ENCODE assay signal across 8 cellular contexts in the genomic region with DNA sequence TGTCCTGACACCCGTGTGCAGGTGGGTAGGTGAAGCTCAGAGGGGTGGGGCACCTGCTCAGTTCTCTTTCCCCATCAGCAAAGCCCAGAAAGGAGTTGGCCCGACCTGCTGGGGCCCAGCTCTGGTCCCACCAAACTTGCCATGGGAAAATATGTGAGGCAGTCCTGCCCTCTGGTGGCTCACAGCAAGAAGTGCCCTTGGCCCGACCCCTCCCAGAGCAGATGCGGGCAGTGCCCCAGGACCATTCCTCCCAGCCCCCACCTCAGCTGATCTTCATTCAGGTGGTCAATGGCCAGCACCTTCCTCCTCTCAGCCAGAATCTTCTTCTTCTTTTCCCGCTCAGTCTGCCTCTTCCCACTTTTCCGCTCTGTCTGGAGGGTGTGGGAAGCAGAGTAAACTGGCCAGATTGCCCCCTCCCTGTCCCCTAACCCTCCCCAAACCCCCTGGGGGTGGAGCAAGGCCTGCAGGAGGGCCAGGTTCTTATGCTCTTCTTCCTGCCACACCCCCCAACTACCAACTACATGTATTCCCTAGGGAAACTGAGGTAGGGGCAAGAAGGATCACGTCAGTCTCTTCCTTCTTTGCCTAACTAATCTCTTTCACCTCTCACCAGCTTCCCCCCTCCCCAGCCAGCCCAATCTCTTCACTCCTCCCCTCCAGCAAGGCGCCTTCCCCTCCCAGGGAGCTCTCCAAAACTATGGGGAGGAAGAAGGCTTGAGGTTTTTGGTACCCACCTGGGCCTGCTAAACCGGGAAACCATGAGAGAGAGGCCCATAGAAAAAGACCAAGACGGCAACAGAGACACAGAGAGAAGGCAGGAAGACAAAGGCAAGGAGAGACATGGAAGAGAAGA. TPM values are rescaled to one million over a fixed set of nuclear protein-coding genes. Genes with fewer than 3 reads are reported as not detected.
A peak's percentile ranks its signal among the peaks of the same experiment; 100 is the strongest.
DNase-seq lines count a peak whose midpoint lies in the region; ATAC-seq, FAIRE-seq and TF ChIP-seq lines count a peak whose summit lies in the region.

No MANE protein-coding gene starts in this region.

- WGBS in GM12878 (ENCODE audit: insufficient coverage, insufficient replicate concordance, low lambda C conversion rate, missing lambda C conversion rate) = 2% methylated on average over 8 of the region's 10 CpGs
- 39 to 48% (median 44%) methylated on average over 10 of the region's 10 CpGs for WGBS in stomach, 5 donors

- SMC1A ChIA-PET in GM12878 (lab: Charles Lee; ENCODE audit: uncharacterized antibody, unreplicated experiment) = interaction anchor here (0.6 to 2.3 kb wide), 5 partner anchors 8 to 186 kb away, joined by 3 to 11 read pairs (median 6); no protein-coding TSS in a partner anchor

- H3K27ac ChIP-seq in GM12878 (ENCODE audit: control insufficient read depth, insufficient read depth) = no peak overlapping the region
- no peak overlapping the region for H3K27ac ChIP-seq in stomach

- POLR2A ChIA-PET in GM12878 (lab: Charles Lee) = no interaction called here

- peak; percentile 71 for TF ChIP-seq RAD21 in GM12878 (IDR thresholded peaks at IDR 0.05; ENCODE audit: insufficient read depth, low read depth, low read length)

- no peak overlapping the region for H3K4me2 ChIP-seq in GM12878 (ENCODE audit: control insufficient read depth, insufficient read depth)

- peaks cover 3 to 4% of the 10 kb centered on the region in 2 experiments for H3K27me3 ChIP-seq in GM12878 (replicated peaks in 1 of 2; ENCODE audit: control insufficient read depth in 2 of 2, insufficient read depth in 2 of 2, low read length in 1 of 2)
- H3K27me3 ChIP-seq in stomach = peaks cover 0 to 41% (median 0%) of the 10 kb centered on the region in 3 donors

- in situ Hi-C loops in GM12878 (cut with MboI) = no loop called here

- no peaks in the 10 kb centered on the region for H3K79me2 ChIP-seq in GM12878 (ENCODE audit: control insufficient read depth, insufficient read depth, low read length)

- TF ChIP-seq POLR2A in GM12878 (IDR thresholded peaks at IDR 0.05; ENCODE audit: low read depth, low read length) (no peak), stomach (IDR thresholded peaks at IDR 0.05) (no peak)

- CTCF ChIA-PET in GM12878 (lab: Yijun Ruan, JAX) = interaction anchor here (0.6 to 3.6 kb wide), 11 partner anchors 12 to 402 kb away, joined by 3 to 36 read pairs (median 7); no protein-coding TSS in a partner anchor

- no TSS peak for BruUV-seq in GM12878 (replicated peaks; lab: Mats Ljungman, UMichigan)

- peak; percentile 15 for DNase-seq in AG09319 (ENCODE audit: extremely low read depth, low read depth)
- DNase-seq in NCI-H2196 (lab: John Stamatoyannopoulos, UW; ENCODE audit: unreplicated experiment) = peak; percentile 49
- DNase-seq in GM12878 (ENCODE audit: low read depth, low spot score) = no peak
- peak; percentile 98 for DNase-seq in iPS-NIHi11 (ENCODE audit: low spot score)
- no peak for DNase-seq in stomach

- TF ChIP-seq EP300 in GM12878 (IDR thresholded peaks at IDR 0.05; ENCODE audit: borderline replicate concordance in 1 of 2, control insufficient read depth in 1 of 2, low read depth in 2 of 2, low read length in 2 of 2) = no peak
- no peak for TF ChIP-seq EP300 in stomach (IDR thresholded peaks at IDR 0.05)

- H4K20me1 ChIP-seq in GM12878 (ENCODE audit: control insufficient read depth, insufficient read depth) = no peaks in the 10 kb centered on the region

- RAD21 ChIA-PET in GM12878 (lab: Charles Lee; ENCODE audit: unreplicated experiment) = interaction anchor here (1.3 to 1.6 kb wide), 4 partner anchors 7 to 108 kb away, joined by 3 to 6 read pairs (median 4); no protein-coding TSS in a partner anchor

- H3K9me3 ChIP-seq in GM12878 (replicated peaks; ENCODE audit: control insufficient read depth, insufficient read depth, low read length) = no peaks in the 10 kb centered on the region
- H3K9me3 ChIP-seq in stomach = no peaks in the 10 kb centered on the region

- H3K4me1 ChIP-seq in GM12878 (ENCODE audit: control insufficient read depth, insufficient read depth, low read length) (no peaks in the 10 kb centered on the region), stomach (no peaks in the 10 kb centered on the region)

- H2AFZ ChIP-seq in GM12878 (ENCODE audit: control insufficient read depth, low read depth, low read length) = no peak overlapping the region

- peak; percentile 92 for ATAC-seq in GM12878
- ATAC-seq in GM21825 (IDR thresholded peaks at IDR 0.05; ENCODE audit: unreplicated experiment) = no peak
- ATAC-seq in GM21529 (IDR thresholded peaks at IDR 0.05; ENCODE audit: unreplicated experiment) = no peak

- no peak overlapping the region for H3K9ac ChIP-seq in GM12878 (ENCODE audit: control insufficient read depth, insufficient read depth, low read length)

- TF ChIP-seq CTCF in AG09319 (IDR thresholded peaks at IDR 0.05; ENCODE audit: low read depth, low read length) (peak; percentile 83), GM12874 (IDR thresholded peaks at IDR 0.05; ENCODE audit: insufficient read depth, low read depth, low read length) (peak; percentile 80), GM12878 (IDR thresholded peaks at IDR 0.05 in 2 of 3, conservative IDR thresholded peaks at IDR 0.05 in 1 of 3; ENCODE audit: control insufficient read depth in 2 of 3, extremely low read depth in 1 of 3, insufficient read depth in 1 of 3, low read depth in 3 of 3, low read length in 3 of 3) (peak; percentile 71 to 85 (median 80)), stomach (IDR thresholded peaks at IDR 0.05) (peak in 5 of 7 experiments; percentile 54 to 81 (median 69))

- H3K4me3 ChIP-seq in GM12878 (no peak overlapping the region), stomach (no peak overlapping the region)

- no peaks in the 10 kb centered on the region for H3K36me3 ChIP-seq in GM12878 (ENCODE audit: control insufficient read depth in 2 of 2, insufficient read depth in 2 of 2, low read length in 1 of 2)
- H3K36me3 ChIP-seq in stomach = no peaks in the 10 kb centered on the region

- FAIRE-seq in GM12878 (lab: Jason Lieb, UNC) = no peak

- intact Hi-C loops in GM12878 (cut with micrococcal nuclease; ENCODE audit: unreplicated experiment) (loop anchor here (1.0 to 10.0 kb wide), 2 partner anchors 108 to 277 kb away; no protein-coding TSS in a partner anchor), stomach (cut with DNase I; ENCODE audit: low total_unique reads) (loop anchor here (5.0 kb wide), 1 partner anchor 110 kb away; no protein-coding TSS in a partner anchor)

RNA-seq across cellular contexts. Expression of a gene that starts 15.6 kb away (rescaled TPM):
- total RNA-seq in GM12878 (2013; cell fraction: nucleolus; rRNA removed) = not detected in 2 replicates
- total RNA-seq in GM12878 (2014; rRNA removed) (not detected in 2 replicates), GM12878 (2014; rRNA removed; fragmentation: Illumina TruSeq; extraction: Trizol) (not detected in 2 replicates), GM12878 (2021) (not detected in 2 replicates), stomach (1 to 10 TPM in 1 of 5 donors, not detected in 4; 1.5 TPM)
- polyA plus RNA-seq in GM12878 (2011; ENCODE audit: low read depth) = not detected
- polyA plus RNA-seq in GM12878 (2011; rRNA removed) (not detected in 2 replicates), GM12878 (2014; fragmentation: Illumina TruSeq; extraction: Trizol) (not detected in 2 replicates), GM12878 (2014; fragmentation: Nextera tagmentation; extraction: Ambion mirVana) (not detected), GM12878 (2014; rRNA removed) (not detected in 2 replicates), GM12878 (2016; fragmentation: Nextera tagmentation; extraction: Ambion mirVana) (1 to 10 TPM in 1 of 2 experiments, not detected in 1; 2.2 TPM), stomach (10 to 100 TPM in 1 of 3 donors, 1 to 10 TPM in 2; 6.4 to 12.0 (median 7.0) TPM)
- not detected in 2 replicates for polyA plus RNA-seq in GM12878 (2011; cell fraction: cytosol; rRNA removed)
- not detected in 2 replicates for polyA plus RNA-seq in GM12878 (2011; cell fraction: nucleus; rRNA removed)
- polyA plus RNA-seq in GM12878 (2012) = not detected in 2 replicates
- polyA minus RNA-seq in GM12878 (2011; rRNA and poly(A)+ RNA removed) = not detected in 2 replicates
- polyA minus RNA-seq in GM12878 (2011; cell fraction: cytosol; rRNA and poly(A)+ RNA removed) = not detected in 2 replicates
- polyA minus RNA-seq in GM12878 (2011; cell fraction: nucleus; rRNA and poly(A)+ RNA removed) = 0.19 TPM in 1 of 2 replicates, not detected in the other

RNA-seq across cellular contexts. Expression of a gene that starts 37.2 kb away (rescaled TPM):
- 0.40 and 0.91 TPM in 2 replicates for total RNA-seq in GM12878 (2013; cell fraction: nucleolus; rRNA removed)
- total RNA-seq in GM12878 (2014; rRNA removed) (0.22 and 0.40 TPM in 2 replicates), GM12878 (2014; rRNA removed; fragmentation: Illumina TruSeq; extraction: Trizol) (0.18 and 0.40 TPM in 2 replicates), GM12878 (2021) (0.26 and 0.53 TPM in 2 replicates), stomach (100 to 1,000 TPM in 1 of 5 donors, 10 to 100 TPM in 4; 23.7 to 151 (median 46.6) TPM)
- 0.33 TPM for polyA plus RNA-seq in GM12878 (2011; ENCODE audit: low read depth)
- polyA plus RNA-seq in GM12878 (2011; rRNA removed) (0.05 TPM in 1 of 2 replicates, not detected in the other), GM12878 (2014; fragmentation: Illumina TruSeq; extraction: Trizol) (0.11 and 0.48 TPM in 2 replicates), GM12878 (2014; fragmentation: Nextera tagmentation; extraction: Ambion mirVana) (not detected), GM12878 (2014; rRNA removed) (0.32 and 0.80 TPM in 2 replicates), GM12878 (2016; fragmentation: Nextera tagmentation; extraction: Ambion mirVana) (under 1 TPM in 1 of 2 experiments, not detected in 1; 0.16 TPM), stomach (10 to 100 TPM; 50.4 to 74.4 (median 51.4) TPM)
- 0.09 TPM in 1 of 2 replicates, not detected in the other for polyA plus RNA-seq in GM12878 (2011; cell fraction: cytosol; rRNA removed)
- polyA plus RNA-seq in GM12878 (2011; cell fraction: nucleus; rRNA removed) = 0.07 TPM in 1 of 2 replicates, not detected in the other
- polyA plus RNA-seq in GM12878 (2012) = 0.31 and 0.77 TPM in 2 replicates
- polyA minus RNA-seq in GM12878 (2011; rRNA and poly(A)+ RNA removed) = not detected in 2 replicates
- polyA minus RNA-seq in GM12878 (2011; cell fraction: cytosol; rRNA and poly(A)+ RNA removed) = not detected in 2 replicates
- polyA minus RNA-seq in GM12878 (2011; cell fraction: nucleus; rRNA and poly(A)+ RNA removed) = not detected in 2 replicates

RNA-seq across cellular contexts. Expression of a gene that starts 59.7 kb away (rescaled TPM):
- total RNA-seq in GM12878 (2013; cell fraction: nucleolus; rRNA removed) = 0.94 and 0.98 TPM in 2 replicates
- under 0.01 TPM in 1 of 2 replicates, not detected in the other for total RNA-seq in GM12878 (2014; rRNA removed)
- 0.14 TPM in 1 of 2 replicates, not detected in the other for total RNA-seq in GM12878 (2014; rRNA removed; fragmentation: Illumina TruSeq; extraction: Trizol)
- not detected in 2 replicates for total RNA-seq in GM12878 (2021)
- not detected for polyA plus RNA-seq in GM12878 (2011; ENCODE audit: low read depth)
- 0.41 and 0.50 TPM in 2 replicates for polyA plus RNA-seq in GM12878 (2011; rRNA removed)
- 0.60 and 0.87 TPM in 2 replicates for polyA plus RNA-seq in GM12878 (2011; cell fraction: cytosol; rRNA removed)
- 0.48 and 1.0 TPM in 2 replicates for polyA plus RNA-seq in GM12878 (2011; cell fraction: nucleus; rRNA removed)
- 0.45 TPM in 1 of 2 replicates, not detected in the other for polyA plus RNA-seq in GM12878 (2012)
- polyA plus RNA-seq in GM12878 (2014; fragmentation: Illumina TruSeq; extraction: Trizol) = not detected in 2 replicates
- polyA plus RNA-seq in GM12878 (2014; fragmentation: Nextera tagmentation; extraction: Ambion mirVana) = under 1 TPM in 1 of 2 experiments, not detected in 1; 0.04 TPM
- 0.39 TPM in 1 of 2 replicates, not detected in the other for polyA plus RNA-seq in GM12878 (2014; rRNA removed)
- 1 to 10 TPM in 1 of 2 experiments, under 1 TPM in 1; 0.20 to 1.0 TPM for polyA plus RNA-seq in GM12878 (2016; fragmentation: Nextera tagmentation; extraction: Ambion mirVana)
- polyA minus RNA-seq in GM12878 (2011; rRNA and poly(A)+ RNA removed) = 0.44 and 0.67 TPM in 2 replicates
- polyA minus RNA-seq in GM12878 (2011; cell fraction: cytosol; rRNA and poly(A)+ RNA removed) = 0.13 TPM in 1 of 2 replicates, not detected in the other
- 0.60 and 0.67 TPM in 2 replicates for polyA minus RNA-seq in GM12878 (2011; cell fraction: nucleus; rRNA and poly(A)+ RNA removed)
- not detected for total RNA-seq in stomach
- polyA plus RNA-seq in stomach = 1 to 10 TPM in 1 of 3 donors, under 1 TPM in 1, not detected in 1; 0.33 to 6.1 TPM

Comparison
In these comparisons a context has a peak if more than half of its experiments do, and no peak if none do; other contexts are left out.
1. DNase-seq: peak in AG09319 (single experiment), NCI-H2196 (single experiment) and iPS-NIHi11 (single experiment); none in GM12878 (single experiment) and stomach (single experiment).
2. RNA of a gene that starts 37.2 kb away (total RNA-seq): 23.7 to 151 TPM in stomach; 0.18 to 0.91 TPM in GM12878; every median in the first group is over 10 times any median in the second.
3. Peak in every context shown above with its lines, with median percentiles within 50 percentile points of each other: CTCF ChIP-seq.